In the genomic region with DNA sequence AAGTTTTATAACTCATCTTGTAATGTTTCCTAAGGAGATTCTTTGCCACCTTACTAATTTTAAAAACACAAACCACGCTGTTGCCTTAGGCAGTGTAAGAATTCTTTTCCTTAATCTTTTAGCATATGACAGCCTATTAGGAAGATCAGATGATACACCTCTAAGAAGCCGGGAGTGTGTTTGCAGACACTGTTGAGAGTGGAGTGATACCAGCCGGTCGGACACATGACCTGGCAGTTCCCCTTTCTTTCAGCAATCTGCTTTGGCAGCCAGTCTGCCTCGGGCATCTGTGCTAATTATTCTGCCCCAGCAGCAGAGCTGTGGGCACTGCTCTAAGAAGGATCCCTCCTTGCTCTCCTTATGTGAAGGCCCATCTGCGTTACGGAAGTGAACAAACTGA, we compare ENCODE assay signal across 10 cellular contexts. TPM values are rescaled to one million over a fixed set of nuclear protein-coding genes. Genes with fewer than 3 reads are reported as not detected.
A peak's percentile ranks its signal among the peaks of the same experiment; 100 is the strongest.
DNase-seq lines count a peak whose midpoint lies in the region; ATAC-seq, FAIRE-seq and TF ChIP-seq lines count a peak whose summit lies in the region.
"Had no signal": no experiment of that assay in that cellular context is flagged by ENCODE, and none has a peak within 500 bp of the region (broad histone marks: within the 10 kb centered on the region; RNA-seq: fewer than 3 reads in every experiment).

No MANE protein-coding gene starts in this region.

- no peak overlapping the region for H3K4me3 ChIP-seq in K562
- no peak overlapping the region for H3K4me3 ChIP-seq in esophagus squamous epithelium

- CTCF ChIA-PET in K562 (lab: Yijun Ruan, JAX; ENCODE audit: low intra/inter-chr PET ratio), result no interaction called here

- H3K27ac ChIP-seq in K562 (ENCODE audit: extremely low read depth, low read depth, low read length) (no peak overlapping the region), esophagus squamous epithelium (no peak overlapping the region)

- no peaks in the 10 kb centered on the region for H3K27me3 ChIP-seq in K562 (ENCODE audit: control insufficient read depth in 2 of 2, insufficient read depth in 2 of 2, low read length in 2 of 2)
- no peaks in the 10 kb centered on the region for H3K27me3 ChIP-seq in esophagus squamous epithelium

- H3K9me3 ChIP-seq in K562 (replicated peaks; ENCODE audit: control insufficient read depth, insufficient read depth, low read depth, low read length) (no peaks in the 10 kb centered on the region), esophagus squamous epithelium (no peaks in the 10 kb centered on the region)

- TF ChIP-seq CTCF in K562 (IDR thresholded peaks at IDR 0.05 in 2 of 3, conservative IDR thresholded peaks at IDR 0.05 in 1 of 3; ENCODE audit: insufficient read depth in 2 of 3, low read depth in 1 of 3, low read length in 3 of 3), result no peak
- no peak for TF ChIP-seq CTCF in esophagus squamous epithelium (IDR thresholded peaks at IDR 0.05)

- no peaks in the 10 kb centered on the region for H3K79me2 ChIP-seq in K562 (ENCODE audit: control insufficient read depth, insufficient read depth, low read length)

- in situ Hi-C loops in K562 (cut with MboI), result no loop called here

- no TSS peak for BruUV-seq in K562 (replicated peaks; lab: Mats Ljungman, UMichigan)

- DNase-seq in C1 segment of cervical spinal cord (lab: John Stamatoyannopoulos, UW) (peak in 10 of 14 donors; percentile 9 to 98 (median 17)), NCI-H2081 treated with DMSO at 0.1 percent for 48 hours (lab: John Stamatoyannopoulos, UW) (peak; percentile 34), K562 (ENCODE audit: extremely low read depth in 1 of 4, low spot score in 3 of 4) (no peak), left colon (peak in 1 of 2 donors; percentile 7), HuH-7.5 (ENCODE audit: low spot score) (no peak), esophagus squamous epithelium (lab: John Stamatoyannopoulos, UW) (no peak)
- DNase-seq: CD8-positive, alpha-beta memory T cell had no signal

- ATAC-seq in K562, result no peak
- peak; percentile 46 for ATAC-seq in left colon
- ATAC-seq in HG02610 (IDR thresholded peaks at IDR 0.05; ENCODE audit: unreplicated experiment), result no peak
- ATAC-seq in HG02970 (IDR thresholded peaks at IDR 0.05; ENCODE audit: low FRiP score, unreplicated experiment), result no peak

- H3K4me2 ChIP-seq in K562 (ENCODE audit: insufficient read depth, low read length), result no peak overlapping the region

- no peaks in the 10 kb centered on the region for H3K4me1 ChIP-seq in K562 (replicated peaks in 1 of 2; ENCODE audit: control insufficient read depth in 2 of 2, insufficient read depth in 2 of 2, low read length in 2 of 2)
- peaks cover 0 to 5% (median 0%) of the 10 kb centered on the region in 3 donors for H3K4me1 ChIP-seq in esophagus squamous epithelium

- TF ChIP-seq POLR2A in K562 (conservative IDR thresholded peaks at IDR 0.05) (no peak), esophagus squamous epithelium (IDR thresholded peaks at IDR 0.05) (no peak)

- intact Hi-C loops in K562 (cut with micrococcal nuclease) (no loop called here), left colon (cut with DNase I, micrococcal nuclease) (no loop called here), esophagus squamous epithelium (cut with DNase I) (no loop called here)

- H4K20me1 ChIP-seq in K562 (replicated peaks; ENCODE audit: control insufficient read depth, insufficient read depth, low read length), result no peaks in the 10 kb centered on the region

- no peak overlapping the region for H2AFZ ChIP-seq in K562 (ENCODE audit: low read depth, low read length)

- TF ChIP-seq EP300 in K562 (IDR thresholded peaks at IDR 0.05; ENCODE audit: low read length), result no peak

- no peak overlapping the region for H3K9ac ChIP-seq in K562 (ENCODE audit: insufficient read depth in 1 of 2, low read depth in 2 of 2, low read length in 2 of 2)

- no peaks in the 10 kb centered on the region for H3K36me3 ChIP-seq in K562 (ENCODE audit: control insufficient read depth, insufficient read depth, low read length)
- H3K36me3 ChIP-seq in esophagus squamous epithelium, result no peaks in the 10 kb centered on the region

- TF ChIP-seq RAD21 in K562 (CRISPR knock-in tag; conservative IDR thresholded peaks at IDR 0.05 in 1 of 2, IDR thresholded peaks at IDR 0.05 in 1 of 2), result no peak

- H3K9me1 ChIP-seq in K562 (ENCODE audit: control insufficient read depth, insufficient read depth, low read length), result no peaks in the 10 kb centered on the region

- POLR2A ChIA-PET in K562 (lab: Yijun Ruan, JAX), result no interaction called here

- no peak for FAIRE-seq in K562 (lab: Jason Lieb, UNC)

- WGBS in K562 (ENCODE audit: insufficient coverage, low coverage, missing lambda C conversion rate), result 33% methylated on average over 7 of the region's 7 CpGs
- WGBS in esophagus squamous epithelium, 2 donors, result 14 to 29% methylated on average over 6 to 7 of the region's 7 CpGs

TF ChIP-seq in K562, 482 proteins besides CTCF, POLR2A, EP300 and RAD21:
- TF ChIP-seq SPI1 (IDR thresholded peaks at IDR 0.05; ENCODE audit: borderline replicate concordance, low read depth, low read length) (peak; percentile 28; the same call in 1 of the 2 replicates), DDX20 (tag; IDR thresholded peaks at IDR 0.05; ENCODE audit: low read depth) (no peak), NCOA6 (IDR thresholded peaks at IDR 0.05) (no peak), MYNN (IDR thresholded peaks at IDR 0.05) (no peak), MYNN (CRISPR knock-in tag; IDR thresholded peaks at IDR 0.05) (no peak), TEAD1 (CRISPR knock-in tag; IDR thresholded peaks at IDR 0.05) (no peak), RFX7 (CRISPR knock-in tag; IDR thresholded peaks at IDR 0.05) (no peak)
- TF ChIP-seq, protein P1, sequence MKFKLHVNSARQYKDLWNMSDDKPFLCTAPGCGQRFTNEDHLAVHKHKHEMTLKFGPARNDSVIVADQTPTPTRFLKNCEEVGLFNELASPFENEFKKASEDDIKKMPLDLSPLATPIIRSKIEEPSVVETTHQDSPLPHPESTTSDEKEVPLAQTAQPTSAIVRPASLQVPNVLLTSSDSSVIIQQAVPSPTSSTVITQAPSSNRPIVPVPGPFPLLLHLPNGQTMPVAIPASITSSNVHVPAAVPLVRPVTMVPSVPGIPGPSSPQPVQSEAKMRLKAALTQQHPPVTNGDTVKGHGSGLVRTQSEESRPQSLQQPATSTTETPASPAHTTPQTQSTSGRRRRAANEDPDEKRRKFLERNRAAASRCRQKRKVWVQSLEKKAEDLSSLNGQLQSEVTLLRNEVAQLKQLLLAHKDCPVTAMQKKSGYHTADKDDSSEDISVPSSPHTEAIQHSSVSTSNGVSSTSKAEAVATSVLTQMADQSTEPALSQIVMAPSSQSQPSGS (CRISPR knock-in tag; IDR thresholded peaks at IDR 0.05), result no peak
- TF ChIP-seq, protein P2, sequence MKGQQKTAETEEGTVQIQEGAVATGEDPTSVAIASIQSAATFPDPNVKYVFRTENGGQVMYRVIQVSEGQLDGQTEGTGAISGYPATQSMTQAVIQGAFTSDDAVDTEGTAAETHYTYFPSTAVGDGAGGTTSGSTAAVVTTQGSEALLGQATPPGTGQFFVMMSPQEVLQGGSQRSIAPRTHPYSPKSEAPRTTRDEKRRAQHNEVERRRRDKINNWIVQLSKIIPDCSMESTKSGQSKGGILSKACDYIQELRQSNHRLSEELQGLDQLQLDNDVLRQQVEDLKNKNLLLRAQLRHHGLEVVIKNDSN (CRISPR knock-in tag; IDR thresholded peaks at IDR 0.05), result no peak
TF ChIP-seq in K562: peak in this region for 1.

RNA-seq across cellular contexts. Expression of a gene that starts 50.9 kb away (rescaled TPM):
- 0.90 and 4.7 TPM in 2 replicates for total RNA-seq in K562 (2011; cell fraction: chromatin; rRNA removed; ENCODE audit: low replicate concordance)
- total RNA-seq in K562 (2011; cell fraction: nucleolus; rRNA removed), result 0.17 and 1.3 TPM in 2 replicates
- 0.66 and 1.1 TPM in 2 replicates for total RNA-seq in K562 (2011; cell fraction: nucleoplasm; rRNA removed)
- total RNA-seq in K562 (2014; rRNA removed) (0.32 and 0.37 TPM in 2 replicates), K562 (2014; rRNA removed; fragmentation: Illumina TruSeq; extraction: Trizol) (1.1 and 1.2 TPM in 2 replicates), K562 (2015; rRNA removed; fragmentation: Illumina TruSeq; extraction: Trizol) (0.49 and 0.54 TPM in 2 replicates), K562 (2021) (0.36 and 0.73 TPM in 2 replicates), left colon (10 to 100 TPM; 45.3 to 58.2 TPM), esophagus squamous epithelium (10 to 100 TPM in 1 of 4 donors, 1 to 10 TPM in 3; 1.1 to 13.7 (median 2.8) TPM)
- polyA plus RNA-seq in K562 (2011; rRNA removed) (0.12 and 0.20 TPM in 2 replicates), K562 (2014; fragmentation: Illumina TruSeq; extraction: Trizol) (0.52 and 0.89 TPM in 2 replicates), K562 (2014; fragmentation: Nextera tagmentation; extraction: Ambion mirVana) (under 1 TPM; 0.28 to 0.42 TPM), K562 (2014; rRNA removed) (0.51 and 2.9 TPM in 2 replicates)
- 0.25 TPM in 2 replicates for polyA plus RNA-seq in K562 (2011; cell fraction: cytosol; rRNA removed)
- 0.13 and 0.44 TPM in 2 replicates for polyA plus RNA-seq in K562 (2011; cell fraction: nucleus; rRNA removed)
- 0.30 and 0.73 TPM in 2 replicates for polyA plus RNA-seq in K562 (2012)
- 0.25 and 0.33 TPM in 2 replicates for polyA minus RNA-seq in K562 (2011; rRNA and poly(A)+ RNA removed)
- not detected in 2 replicates for polyA minus RNA-seq in K562 (2011; cell fraction: cytosol; rRNA and poly(A)+ RNA removed)
- 0.22 and 0.27 TPM in 2 replicates for polyA minus RNA-seq in K562 (2011; cell fraction: nucleus; rRNA and poly(A)+ RNA removed)
- total RNA-seq: activated CD8-positive, alpha-beta memory T cell treated with anti-CD3 and anti-CD28 coated beads for 36 hours; CD8-positive, alpha-beta memory T cell had no signal
- polyA plus RNA-seq: CD8-positive, alpha-beta memory T cell had no signal

Comparison
In these comparisons a context has a peak if more than half of its experiments do, and no peak if none do; other contexts are left out.
1. DNase-seq: peak in C1 segment of cervical spinal cord (10 of 14) and NCI-H2081 treated with DMSO at 0.1 percent for 48 hours (single experiment); none in K562 (0 of 4), HuH-7.5 (single experiment) and esophagus squamous epithelium (single experiment).